In genomic region chr6:156021746-156022396, GRCh38 we compare ENCODE assay signal across 16 cellular contexts.
DNase-seq lines count a peak whose midpoint lies in the region; ATAC-seq and TF ChIP-seq lines count a peak whose summit lies in the region.
"Had no signal": no experiment of that assay in that cellular context is flagged by ENCODE, and none has a peak within 500 bp of the region (broad histone marks: within the 10 kb centered on the region; RNA-seq: fewer than 3 reads in every experiment).

No MANE protein-coding gene starts in this region.

- H3K9me2 ChIP-seq in GM23248 (ENCODE audit: insufficient read depth): no peaks in the 10 kb centered on the region

- H3K36me3 ChIP-seq in GM23248 (ENCODE audit: low read depth): no peaks in the 10 kb centered on the region
- H3K36me3 ChIP-seq in smooth muscle cell (ENCODE audit: low read depth): no peaks in the 10 kb centered on the region
- H3K36me3 ChIP-seq: stomach had no signal

- H3K4me2 ChIP-seq in GM23248 (ENCODE audit: unreplicated experiment) (no peak overlapping the region), smooth muscle cell (peak overlapping the region; percentile 32)

- no peaks in the 10 kb centered on the region for H3K27me3 Mint-ChIP-seq in WTC11 (ENCODE audit: low read depth)
- H3K27me3 Mint-ChIP-seq in immature natural killer cell (ENCODE audit: low read depth in 3 of 3): peaks cover 1 to 4% (median 2%) of the 10 kb centered on the region in 3 donors
- no peaks in the 10 kb centered on the region for H3K27me3 Mint-ChIP-seq in activated naive CD4-positive, alpha-beta T cell treated with anti-CD3 and anti-CD28 coated beads for 36 hours (ENCODE audit: low read depth)
- H3K27me3 Mint-ChIP-seq: CD4-positive, alpha-beta memory T cell had no signal

- H3K4me3 Mint-ChIP-seq in WTC11: no peak overlapping the region
- H3K4me3 Mint-ChIP-seq in immature natural killer cell: no peak overlapping the region
- no peak overlapping the region for H3K4me3 Mint-ChIP-seq in activated naive CD4-positive, alpha-beta T cell treated with anti-CD3 and anti-CD28 coated beads for 36 hours
- H3K4me3 Mint-ChIP-seq: CD4-positive, alpha-beta memory T cell had no signal

- H3K4me1 ChIP-seq in GM23248 (ENCODE audit: insufficient read depth): no peaks in the 10 kb centered on the region
- peaks cover 11% of the 10 kb centered on the region for H3K4me1 ChIP-seq in smooth muscle cell (ENCODE audit: low read depth)
- H3K4me1 ChIP-seq: stomach had no signal

- intact Hi-C loops in activated naive CD4-positive, alpha-beta T cell treated with anti-CD3 and anti-CD28 coated beads for 36 hours (cut with micrococcal nuclease): no loop called here

- H3K36me3 Mint-ChIP-seq in WTC11: peaks cover 22% of the 10 kb centered on the region
- H3K36me3 Mint-ChIP-seq in immature natural killer cell: peaks cover 0 to 4% (median 0%) of the 10 kb centered on the region in 3 donors
- H3K36me3 Mint-ChIP-seq in activated naive CD4-positive, alpha-beta T cell treated with anti-CD3 and anti-CD28 coated beads for 36 hours (ENCODE audit: low read depth): peaks cover 16% of the 10 kb centered on the region

- H3K27ac Mint-ChIP-seq in WTC11: no peak overlapping the region
- no peak overlapping the region for H3K27ac Mint-ChIP-seq in immature natural killer cell
- H3K27ac Mint-ChIP-seq in activated naive CD4-positive, alpha-beta T cell treated with anti-CD3 and anti-CD28 coated beads for 36 hours: no peak overlapping the region
- H3K27ac Mint-ChIP-seq: CD4-positive, alpha-beta memory T cell had no signal

- H3F3A ChIP-seq in GM23248 (ENCODE audit: insufficient read depth) (no peaks in the 10 kb centered on the region), smooth muscle cell (ENCODE audit: low read depth) (peaks cover 8% of the 10 kb centered on the region)

- H3K27me3 ChIP-seq in GM23248 (replicated peaks; ENCODE audit: insufficient read depth) (no peaks in the 10 kb centered on the region), smooth muscle cell (ENCODE audit: low read depth) (no peaks in the 10 kb centered on the region)
- H3K27me3 ChIP-seq: stomach had no signal

- POLR2A ChIA-PET in WTC11 (lab: Charles Lee): no interaction called here

- CTCF ChIA-PET in WTC11 (lab: Charles Lee): no interaction called here
- CTCF ChIA-PET in activated naive CD4-positive, alpha-beta T cell treated with anti-CD3 and anti-CD28 coated beads for 36 hours (lab: Charles Lee): no interaction called here

- H3K4me1 Mint-ChIP-seq in WTC11: no peaks in the 10 kb centered on the region
- no peaks in the 10 kb centered on the region for H3K4me1 Mint-ChIP-seq in immature natural killer cell
- H3K4me1 Mint-ChIP-seq in activated naive CD4-positive, alpha-beta T cell treated with anti-CD3 and anti-CD28 coated beads for 36 hours (ENCODE audit: low read depth): no peaks in the 10 kb centered on the region
- H3K4me1 Mint-ChIP-seq: CD4-positive, alpha-beta memory T cell had no signal

- TF ChIP-seq CTCF in fibroblast of villous mesenchyme (IDR thresholded peaks at IDR 0.05; ENCODE audit: insufficient read depth, low read depth, low read length) (no peak), smooth muscle cell (IDR thresholded peaks at IDR 0.05; ENCODE audit: borderline replicate concordance, insufficient read depth, poor library complexity, severe bottlenecking) (no peak), WTC11 (IDR thresholded peaks at IDR 0.05) (no peak)

- H3K9ac ChIP-seq in GM23248: no peak overlapping the region
- peak overlapping the region; percentile 42 for H3K9ac ChIP-seq in smooth muscle cell (ENCODE audit: low read depth)

- in situ Hi-C loops in GM23248 (cut with MboI): no loop called here

- ATAC-seq in WTC11 (no peak), HG03457 (IDR thresholded peaks at IDR 0.05; ENCODE audit: unreplicated experiment) (no peak)
- ATAC-seq: K562, mucosa of descending colon had no signal

- H3K9me3 ChIP-seq in GM23248 (ENCODE audit: low read depth) (no peaks in the 10 kb centered on the region), smooth muscle cell (replicated peaks; ENCODE audit: low read depth) (peaks cover 4% of the 10 kb centered on the region)

- H4K20me1 ChIP-seq in GM23248 (ENCODE audit: insufficient read depth): no peaks in the 10 kb centered on the region
- no peaks in the 10 kb centered on the region for H4K20me1 ChIP-seq in smooth muscle cell (ENCODE audit: low read depth)

- no peak overlapping the region for H3K27ac ChIP-seq in GM23248
- peak overlapping the region; percentile 40 for H3K27ac ChIP-seq in angular gyrus (ENCODE audit: low read depth, low read length)
- H3K27ac ChIP-seq in smooth muscle cell (ENCODE audit: low read depth): peak overlapping the region; percentile 89
- H3K27ac ChIP-seq: stomach had no signal

- DNase-seq in GM23248 (peak; percentile 20), fibroblast of villous mesenchyme (ENCODE audit: low read depth) (peak; percentile 47), smooth muscle cell (lab: John Stamatoyannopoulos, UW; ENCODE audit: unreplicated experiment) (no peak), WTC11 (ENCODE audit: low spot score) (no peak), immature natural killer cell (no peak)
- no peak for DNase-seq in activated naive CD4-positive, alpha-beta T cell treated with anti-CD3 and anti-CD28 coated beads for 36 hours
- DNase-seq: amniotic stem cell; CD4-positive, alpha-beta memory T cell; mucosa of descending colon; NCI-H187; NCI-H774; SHP77 treated with DMSO at 0.1 percent for 48 hours; stomach had no signal

- H3K79me2 ChIP-seq in GM23248 (ENCODE audit: insufficient read depth) (no peaks in the 10 kb centered on the region), smooth muscle cell (ENCODE audit: low read depth) (no peaks in the 10 kb centered on the region)

- H3K9me3 Mint-ChIP-seq in WTC11 (peaks cover 28% of the 10 kb centered on the region), immature natural killer cell (peaks cover 2 to 22% (median 15%) of the 10 kb centered on the region in 6 donors)
- H3K9me3 Mint-ChIP-seq in activated naive CD4-positive, alpha-beta T cell treated with anti-CD3 and anti-CD28 coated beads for 36 hours: peaks cover 21% of the 10 kb centered on the region

- WGBS in GM23248 (ENCODE audit: low coverage in 1 of 2, low lambda C conversion rate in 2 of 2, missing lambda C conversion rate in 2 of 2), 2 experiments: 82 to 83% methylated on average over 6 of the region's 6 CpGs
- 80% methylated on average over 6 of the region's 6 CpGs for WGBS in smooth muscle cell (ENCODE audit: low lambda C conversion rate)

- H3K4me3 ChIP-seq in GM23248 (no peak overlapping the region), fibroblast of villous mesenchyme (ENCODE audit: low read depth, low read length) (no peak overlapping the region), smooth muscle cell (no peak overlapping the region)
- H3K4me3 ChIP-seq: K562, mucosa of descending colon, stomach had no signal

- H2AFZ ChIP-seq in GM23248: no peak overlapping the region
- H2AFZ ChIP-seq in smooth muscle cell (ENCODE audit: low read depth): peak overlapping the region; percentile 5

TF ChIP-seq in WTC11, 78 proteins besides CTCF, POLR2A, EP300 and RAD21 (continues in another document):
- TF ChIP-seq CREM (CRISPR knock-in tag; IDR thresholded peaks at IDR 0.05) (no peak), IRF1 (CRISPR knock-in tag; IDR thresholded peaks at IDR 0.05) (no peak), ZNF138 (CRISPR knock-in tag; conservative IDR thresholded peaks at IDR 0.05) (no peak), NR2C2 (CRISPR knock-in tag; IDR thresholded peaks at IDR 0.05) (no peak), NR3C1 (CRISPR knock-in tag; conservative IDR thresholded peaks at IDR 0.05; ENCODE audit: low read depth) (no peak), FOXP1 (CRISPR knock-in tag; IDR thresholded peaks at IDR 0.05; ENCODE audit: borderline replicate concordance) (no peak), JAZF1 (CRISPR knock-in tag; IDR thresholded peaks at IDR 0.05) (no peak), ZNF232 (CRISPR knock-in tag; IDR thresholded peaks at IDR 0.05) (no peak)
- TF ChIP-seq, protein P1, sequence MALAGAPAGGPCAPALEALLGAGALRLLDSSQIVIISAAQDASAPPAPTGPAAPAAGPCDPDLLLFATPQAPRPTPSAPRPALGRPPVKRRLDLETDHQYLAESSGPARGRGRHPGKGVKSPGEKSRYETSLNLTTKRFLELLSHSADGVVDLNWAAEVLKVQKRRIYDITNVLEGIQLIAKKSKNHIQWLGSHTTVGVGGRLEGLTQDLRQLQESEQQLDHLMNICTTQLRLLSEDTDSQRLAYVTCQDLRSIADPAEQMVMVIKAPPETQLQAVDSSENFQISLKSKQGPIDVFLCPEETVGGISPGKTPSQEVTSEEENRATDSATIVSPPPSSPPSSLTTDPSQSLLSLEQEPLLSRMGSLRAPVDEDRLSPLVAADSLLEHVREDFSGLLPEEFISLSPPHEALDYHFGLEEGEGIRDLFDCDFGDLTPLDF (CRISPR knock-in tag; IDR thresholded peaks at IDR 0.05): no peak
- TF ChIP-seq, protein P2, sequence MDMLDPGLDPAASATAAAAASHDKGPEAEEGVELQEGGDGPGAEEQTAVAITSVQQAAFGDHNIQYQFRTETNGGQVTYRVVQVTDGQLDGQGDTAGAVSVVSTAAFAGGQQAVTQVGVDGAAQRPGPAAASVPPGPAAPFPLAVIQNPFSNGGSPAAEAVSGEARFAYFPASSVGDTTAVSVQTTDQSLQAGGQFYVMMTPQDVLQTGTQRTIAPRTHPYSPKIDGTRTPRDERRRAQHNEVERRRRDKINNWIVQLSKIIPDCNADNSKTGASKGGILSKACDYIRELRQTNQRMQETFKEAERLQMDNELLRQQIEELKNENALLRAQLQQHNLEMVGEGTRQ (CRISPR knock-in tag; IDR thresholded peaks at IDR 0.05): no peak
- TF ChIP-seq, protein P3, sequence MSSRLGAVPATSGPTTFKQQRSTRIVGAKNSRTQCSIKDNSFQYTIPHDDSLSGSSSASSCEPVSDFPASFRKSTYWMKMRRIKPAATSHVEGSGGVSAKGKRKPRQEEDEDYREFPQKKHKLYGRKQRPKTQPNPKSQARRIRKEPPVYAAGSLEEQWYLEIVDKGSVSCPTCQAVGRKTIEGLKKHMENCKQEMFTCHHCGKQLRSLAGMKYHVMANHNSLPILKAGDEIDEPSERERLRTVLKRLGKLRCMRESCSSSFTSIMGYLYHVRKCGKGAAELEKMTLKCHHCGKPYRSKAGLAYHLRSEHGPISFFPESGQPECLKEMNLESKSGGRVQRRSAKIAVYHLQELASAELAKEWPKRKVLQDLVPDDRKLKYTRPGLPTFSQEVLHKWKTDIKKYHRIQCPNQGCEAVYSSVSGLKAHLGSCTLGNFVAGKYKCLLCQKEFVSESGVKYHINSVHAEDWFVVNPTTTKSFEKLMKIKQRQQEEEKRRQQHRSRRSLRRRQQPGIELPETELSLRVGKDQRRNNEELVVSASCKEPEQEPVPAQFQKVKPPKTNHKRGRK (CRISPR knock-in tag; IDR thresholded peaks at IDR 0.05; ENCODE audit: borderline replicate concordance): no peak

Comparison
In these comparisons a context has a peak if more than half of its experiments do, and no peak if none do; other contexts are left out.
1. DNase-seq: peak in GM23248 (single experiment) and fibroblast of villous mesenchyme (single experiment); none in smooth muscle cell (single experiment), WTC11 (single experiment), immature natural killer cell (0 of 3) and activated naive CD4-positive, alpha-beta T cell treated with anti-CD3 and anti-CD28 coated beads for 36 hours (single experiment).